Comparison of ENCODE assay signal across 1 cellular context in genomic region chr17:81518785-81519283, GRCh38.
TF ChIP-seq lines count a peak whose summit lies in the region.

No MANE protein-coding gene starts in this region.

TF ChIP-seq in HEK293, 187 proteins besides CTCF, POLR2A, EP300 and RAD21 (continued from another document):
- no peak for TF ChIP-seq RBAK (tag by site-specific recombination; IDR thresholded peaks at IDR 0.05)
- TF ChIP-seq ZNF426 (tag by site-specific recombination; IDR thresholded peaks at IDR 0.05): no peak
- no peak for TF ChIP-seq GLIS2 (tag by site-specific recombination; IDR thresholded peaks at IDR 0.05)
- TF ChIP-seq GFI1B (tag by site-specific recombination; IDR thresholded peaks at IDR 0.05): no peak
- no peak for TF ChIP-seq MZF1 (tag by site-specific recombination; IDR thresholded peaks at IDR 0.05; ENCODE audit: borderline replicate concordance)
- TF ChIP-seq ZFHX2 (tag by site-specific recombination; conservative IDR thresholded peaks at IDR 0.05): peak; percentile 40
- TF ChIP-seq KLF1 (tag by site-specific recombination; IDR thresholded peaks at IDR 0.05): peak; percentile 75; the same call in 1 of the 2 replicates
- no peak for TF ChIP-seq ZNF488 (tag by site-specific recombination; IDR thresholded peaks at IDR 0.05)
- TF ChIP-seq KLF7 (tag by site-specific recombination; IDR thresholded peaks at IDR 0.05; ENCODE audit: borderline replicate concordance): peak; percentile 59; the same call in 1 of the 2 replicates
- no peak for TF ChIP-seq ZNF645 (tag by site-specific recombination; IDR thresholded peaks at IDR 0.05)
- peak; percentile 42 for TF ChIP-seq SP2 (tag by site-specific recombination; IDR thresholded peaks at IDR 0.05)
- no peak for TF ChIP-seq ZNF114 (tag by site-specific recombination; IDR thresholded peaks at IDR 0.05)
- TF ChIP-seq ZNF837 (tag by site-specific recombination; IDR thresholded peaks at IDR 0.05): no peak
- no peak for TF ChIP-seq ZNF571 (tag by site-specific recombination; IDR thresholded peaks at IDR 0.05)
- peak; percentile 40; the same call in 1 of the 2 replicates for TF ChIP-seq KLF8 (tag by site-specific recombination; IDR thresholded peaks at IDR 0.05)
- TF ChIP-seq ZNF521 (tag by site-specific recombination; IDR thresholded peaks at IDR 0.05): no peak
- TF ChIP-seq ZNF830 (tag by site-specific recombination; IDR thresholded peaks at IDR 0.05; ENCODE audit: low read depth): no peak
- no peak for TF ChIP-seq KLF16 (tag by site-specific recombination; IDR thresholded peaks at IDR 0.05)
- TF ChIP-seq, protein P1, sequence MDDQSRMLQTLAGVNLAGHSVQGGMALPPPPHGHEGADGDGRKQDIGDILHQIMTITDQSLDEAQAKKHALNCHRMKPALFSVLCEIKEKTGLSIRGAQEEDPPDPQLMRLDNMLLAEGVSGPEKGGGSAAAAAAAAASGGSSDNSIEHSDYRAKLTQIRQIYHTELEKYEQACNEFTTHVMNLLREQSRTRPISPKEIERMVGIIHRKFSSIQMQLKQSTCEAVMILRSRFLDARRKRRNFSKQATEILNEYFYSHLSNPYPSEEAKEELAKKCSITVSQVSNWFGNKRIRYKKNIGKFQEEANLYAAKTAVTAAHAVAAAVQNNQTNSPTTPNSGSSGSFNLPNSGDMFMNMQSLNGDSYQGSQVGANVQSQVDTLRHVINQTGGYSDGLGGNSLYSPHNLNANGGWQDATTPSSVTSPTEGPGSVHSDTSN (CRISPR knock-in tag; IDR thresholded peaks at IDR 0.05): peak; percentile 55; the same call in 1 of the 2 replicates
- TF ChIP-seq OSR2 (tag by site-specific recombination; IDR thresholded peaks at IDR 0.05): no peak
- 0 out of 2 replicates have a peak, but pooled peaks have one; percentile 49 for TF ChIP-seq ZBTB20 (tag by site-specific recombination; IDR thresholded peaks at IDR 0.05)
- TF ChIP-seq ZNF169 (tag by site-specific recombination; IDR thresholded peaks at IDR 0.05): no peak
- TF ChIP-seq ZBTB44 (tag by site-specific recombination; IDR thresholded peaks at IDR 0.05): no peak
- TF ChIP-seq ZNF670 (tag by site-specific recombination; IDR thresholded peaks at IDR 0.05; ENCODE audit: low read depth): no peak
- TF ChIP-seq BCL11B (tag by site-specific recombination; IDR thresholded peaks at IDR 0.05; ENCODE audit: low read depth): 0 out of 2 replicates have a peak, but pooled peaks have one; percentile 1
- TF ChIP-seq ZBTB8A (tag by site-specific recombination; IDR thresholded peaks at IDR 0.05): peak; percentile 46; the same call in 1 of the 2 replicates
